In the genomic region with DNA sequence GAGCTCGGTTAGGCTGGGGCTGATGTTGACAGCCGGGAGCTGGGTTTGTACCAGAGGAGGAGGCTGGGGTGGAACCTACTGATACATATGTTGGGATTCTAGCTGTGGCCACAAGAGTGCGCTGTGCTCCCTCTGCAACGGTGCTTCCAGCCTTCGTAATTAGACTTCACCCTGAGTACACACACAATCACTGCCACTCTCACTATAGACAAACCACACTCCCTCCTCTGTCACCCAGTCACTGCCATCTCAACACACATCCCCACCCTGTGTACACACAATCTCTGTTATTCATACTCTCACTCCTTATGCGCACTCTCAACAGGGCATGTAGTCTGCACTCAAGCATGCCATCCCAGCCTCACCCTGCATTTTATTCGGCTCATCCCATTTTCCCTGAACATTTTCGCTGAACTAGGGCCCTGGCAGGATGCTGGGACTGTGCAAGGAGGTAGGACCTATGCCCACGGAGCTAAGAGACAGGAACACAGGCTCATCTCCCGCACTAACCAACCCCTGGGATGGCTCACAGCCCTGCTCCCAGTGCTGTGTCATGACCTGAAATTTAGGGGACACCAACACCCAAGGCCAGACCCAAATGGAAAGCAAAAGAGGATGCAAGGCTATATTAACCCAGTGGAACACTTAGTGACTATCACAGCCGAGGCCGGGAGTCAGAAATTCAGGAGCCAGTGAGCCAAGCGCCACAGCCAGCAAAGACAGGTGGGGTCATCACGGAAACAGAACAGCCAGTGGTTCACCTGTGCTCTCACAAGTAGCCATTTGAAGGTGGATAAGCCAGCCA, we compare ENCODE assay signal across 8 cellular contexts. TPM values are rescaled to one million over a fixed set of nuclear protein-coding genes. Genes with fewer than 3 reads are reported as not detected.
DNase-seq lines count a peak whose midpoint lies in the region; ATAC-seq, FAIRE-seq and TF ChIP-seq lines count a peak whose summit lies in the region.

No MANE protein-coding gene starts in this region.

- DNase-seq in D721Med (ENCODE audit: insufficient read length, low spot score) (peak; percentile 58), HL-60 (ENCODE audit: low read depth in 1 of 2, low spot score in 1 of 2) (peak; percentile 40 to 64), NCI-H82 treated with DMSO at 0.1 percent for 48 hours (lab: John Stamatoyannopoulos, UW; ENCODE audit: unreplicated experiment) (peak; percentile 66), mesenteric fat pad (ENCODE audit: low spot score) (peak; percentile 88)
- DNase-seq in activated CD8-positive, alpha-beta T cell treated with anti-CD3 and anti-CD28 coated beads for 36 hours, result peak; percentile 85
- DNase-seq in effector memory CD8-positive, alpha-beta T cell, result peak; percentile 47 to 51 (median 50)
- peak; percentile 16 to 30 for DNase-seq in stimulated activated CD8-positive, alpha-beta memory T cell treated with anti-CD3 and anti-CD28 coated beads, Interleukin-15, amount 100 ng/mL, for 4 hours (ENCODE audit: low read depth in 2 of 2)

- H3K4me1 Mint-ChIP-seq in activated CD8-positive, alpha-beta T cell treated with anti-CD3 and anti-CD28 coated beads for 36 hours (ENCODE audit: low read depth), result peaks cover 6% of the 10 kb centered on the region
- peaks cover 0 to 6% of the 10 kb centered on the region in 2 donors for H3K4me1 Mint-ChIP-seq in effector memory CD8-positive, alpha-beta T cell (ENCODE audit: low read depth in 2 of 2)

- FAIRE-seq in D721Med (lab: Jason Lieb, UNC), result peak; percentile 73

- CTCF ChIA-PET in activated CD8-positive, alpha-beta T cell treated with anti-CD3 and anti-CD28 coated beads for 36 hours (lab: Charles Lee), result interaction anchor here (0.6 to 1.7 kb wide), 10 partner anchors 10 to 80 kb away, joined by 3 to 5 read pairs (median 4); no protein-coding TSS in a partner anchor

- H3K4me3 ChIP-seq in HL-60 (replicated peaks; ENCODE audit: insufficient read depth, low read length), result no peak overlapping the region

- peak; percentile 85 for TF ChIP-seq CTCF in D721Med (IDR thresholded peaks at IDR 0.05; ENCODE audit: insufficient read depth, missing control alignments)
- TF ChIP-seq CTCF in HL-60 (IDR thresholded peaks at IDR 0.05; ENCODE audit: insufficient read depth, low read length), result peak; percentile 74
- peak; percentile 77 for TF ChIP-seq CTCF in activated CD8-positive, alpha-beta T cell treated with anti-CD3 and anti-CD28 coated beads for 36 hours (IDR thresholded peaks at IDR 0.05)

- peaks cover 42% of the 10 kb centered on the region for H3K27me3 Mint-ChIP-seq in activated CD8-positive, alpha-beta T cell treated with anti-CD3 and anti-CD28 coated beads for 36 hours
- peaks cover 57 to 95% of the 10 kb centered on the region in 2 donors for H3K27me3 Mint-ChIP-seq in effector memory CD8-positive, alpha-beta T cell

- H3K4me3 Mint-ChIP-seq in activated CD8-positive, alpha-beta T cell treated with anti-CD3 and anti-CD28 coated beads for 36 hours, result no peak overlapping the region
- no peak overlapping the region for H3K4me3 Mint-ChIP-seq in effector memory CD8-positive, alpha-beta T cell

- intact Hi-C loops in activated CD8-positive, alpha-beta T cell treated with anti-CD3 and anti-CD28 coated beads for 36 hours (cut with micrococcal nuclease), result loop anchor here (1.0 kb wide), 1 partner anchor 66 kb away; no protein-coding TSS in a partner anchor

- H3K27ac ChIP-seq in HL-60 (replicated peaks), result no peak overlapping the region

- H3K9me3 Mint-ChIP-seq in activated CD8-positive, alpha-beta T cell treated with anti-CD3 and anti-CD28 coated beads for 36 hours, result no peaks in the 10 kb centered on the region
- no peaks in the 10 kb centered on the region for H3K9me3 Mint-ChIP-seq in effector memory CD8-positive, alpha-beta T cell

- peaks cover 14% of the 10 kb centered on the region for H3K27me3 ChIP-seq in HL-60 (ENCODE audit: insufficient read depth, poor library complexity, severe bottlenecking)

- POLR2A ChIA-PET in activated CD8-positive, alpha-beta T cell treated with anti-CD3 and anti-CD28 coated beads for 36 hours (lab: Charles Lee), result no interaction called here

- ATAC-seq in activated CD8-positive, alpha-beta T cell treated with anti-CD3 and anti-CD28 coated beads for 36 hours, result peak; percentile 85
- ATAC-seq in effector memory CD8-positive, alpha-beta T cell (replicated peaks), result peak; percentile 87
- ATAC-seq in HG03159 (IDR thresholded peaks at IDR 0.05; ENCODE audit: unreplicated experiment), result no peak

- no peak overlapping the region for H3K27ac Mint-ChIP-seq in activated CD8-positive, alpha-beta T cell treated with anti-CD3 and anti-CD28 coated beads for 36 hours
- H3K27ac Mint-ChIP-seq in effector memory CD8-positive, alpha-beta T cell, result no peak overlapping the region

- H3K36me3 Mint-ChIP-seq in activated CD8-positive, alpha-beta T cell treated with anti-CD3 and anti-CD28 coated beads for 36 hours (ENCODE audit: low read depth), result no peaks in the 10 kb centered on the region
- H3K36me3 Mint-ChIP-seq in effector memory CD8-positive, alpha-beta T cell (ENCODE audit: insufficient read depth), result no peaks in the 10 kb centered on the region

RNA-seq across cellular contexts. Expression of a gene that starts 5.7 kb away (rescaled TPM):
- not detected for total RNA-seq in activated CD8-positive, alpha-beta T cell treated with anti-CD3 and anti-CD28 coated beads for 36 hours
- total RNA-seq in mesenteric fat pad, result not detected

RNA-seq across cellular contexts. Expression of a gene that starts 6.1 kb away (rescaled TPM):
- not detected for total RNA-seq in activated CD8-positive, alpha-beta T cell treated with anti-CD3 and anti-CD28 coated beads for 36 hours
- 26.4 TPM for total RNA-seq in mesenteric fat pad

RNA-seq across cellular contexts. Expression of a gene that starts 27.2 kb away (rescaled TPM):
- not detected for total RNA-seq in activated CD8-positive, alpha-beta T cell treated with anti-CD3 and anti-CD28 coated beads for 36 hours
- not detected for total RNA-seq in mesenteric fat pad

RNA-seq across cellular contexts. Expression of a gene that starts 31.9 kb away (rescaled TPM):
- not detected for total RNA-seq in activated CD8-positive, alpha-beta T cell treated with anti-CD3 and anti-CD28 coated beads for 36 hours
- not detected for total RNA-seq in mesenteric fat pad

Comparison
In these comparisons a context has a peak if more than half of its experiments do, and no peak if none do; other contexts are left out.
1. DNase-seq: peak in every context shown above with its lines; median percentile 88 in mesenteric fat pad; 85 in activated CD8-positive, alpha-beta T cell treated with anti-CD3 and anti-CD28 coated beads for 36 hours; 66 in NCI-H82 treated with DMSO at 0.1 percent for 48 hours; 58 in D721Med; 52 in HL-60; 50 in effector memory CD8-positive, alpha-beta T cell; 23 in stimulated activated CD8-positive, alpha-beta memory T cell treated with anti-CD3 and anti-CD28 coated beads, Interleukin-15, amount 100 ng/mL, for 4 hours.
2. RNA of a gene that starts 6.1 kb away (total RNA-seq): 26.4 TPM in mesenteric fat pad (single experiment); not detected in activated CD8-positive, alpha-beta T cell treated with anti-CD3 and anti-CD28 coated beads for 36 hours; every median in the first group is over 10 times any median in the second.
3. Peak in every context shown above with its lines, with median percentiles within 50 percentile points of each other: CTCF ChIP-seq.